Comparison of ENCODE assay signal across 1 cellular context in the genomic region with DNA sequence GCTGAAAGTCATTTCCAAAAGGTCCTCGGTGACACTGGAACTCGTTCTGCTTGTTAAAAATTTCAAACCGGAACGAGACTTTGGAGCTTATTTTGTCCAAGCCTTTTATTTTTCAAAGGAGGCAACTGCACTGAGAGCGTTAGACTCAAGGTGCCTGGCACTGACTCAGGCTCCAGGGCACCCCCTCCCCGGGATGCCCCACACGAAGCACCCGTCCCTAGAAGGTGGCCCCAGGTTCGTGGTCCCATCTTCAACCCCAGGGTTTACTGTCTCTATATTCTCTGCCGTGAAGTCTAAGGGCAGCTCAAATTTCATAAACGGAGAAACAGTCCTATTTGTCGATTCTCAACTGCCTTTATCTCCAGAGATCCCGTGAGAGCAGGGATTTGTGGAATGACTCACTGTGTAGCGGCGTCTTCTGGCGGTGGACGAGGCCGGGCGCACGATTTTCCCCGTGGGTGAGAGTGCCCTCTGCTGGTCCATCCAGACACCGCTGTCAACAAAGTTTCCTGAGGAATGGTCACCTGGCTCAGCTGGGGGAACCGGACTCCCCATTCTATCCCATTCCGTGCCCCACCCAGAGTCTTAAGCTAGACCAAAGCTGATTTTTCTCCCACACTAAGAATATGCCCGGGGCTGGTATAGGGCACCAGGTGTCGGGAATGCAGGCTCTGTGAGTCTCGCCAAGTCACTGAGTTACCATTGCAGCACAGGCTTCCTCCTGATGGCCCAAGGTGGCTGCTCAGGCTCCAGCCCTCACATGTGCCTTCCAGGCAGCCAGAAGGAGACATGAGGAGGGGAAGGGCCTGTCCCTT.
TF ChIP-seq lines count a peak whose summit lies in the region.

No MANE protein-coding gene starts in this region.

TF ChIP-seq in HepG2, 621 proteins besides CTCF, POLR2A, EP300 and RAD21 (continued from another document and continues in another):
- TF ChIP-seq TFDP1 (CRISPR knock-in tag; IDR thresholded peaks at IDR 0.05; ENCODE audit: borderline replicate concordance), result peak; percentile 30; the same call in 1 of the 2 replicates
- TF ChIP-seq, protein P1, sequence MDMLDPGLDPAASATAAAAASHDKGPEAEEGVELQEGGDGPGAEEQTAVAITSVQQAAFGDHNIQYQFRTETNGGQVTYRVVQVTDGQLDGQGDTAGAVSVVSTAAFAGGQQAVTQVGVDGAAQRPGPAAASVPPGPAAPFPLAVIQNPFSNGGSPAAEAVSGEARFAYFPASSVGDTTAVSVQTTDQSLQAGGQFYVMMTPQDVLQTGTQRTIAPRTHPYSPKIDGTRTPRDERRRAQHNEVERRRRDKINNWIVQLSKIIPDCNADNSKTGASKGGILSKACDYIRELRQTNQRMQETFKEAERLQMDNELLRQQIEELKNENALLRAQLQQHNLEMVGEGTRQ (IDR thresholded peaks at IDR 0.05; ENCODE audit: low read depth, low read length), result no peak
- TF ChIP-seq, protein P1 (CRISPR knock-in tag; IDR thresholded peaks at IDR 0.05; ENCODE audit: borderline replicate concordance), result no peak
- TF ChIP-seq RNF2 (conservative IDR thresholded peaks at IDR 0.05; ENCODE audit: low read depth), result no peak; the same call in 1 of the 2 replicates
- TF ChIP-seq ETV6 (CRISPR knock-in tag; conservative IDR thresholded peaks at IDR 0.05), result no peak
- no peak for TF ChIP-seq ZNF24 (IDR thresholded peaks at IDR 0.05)
- TF ChIP-seq SIX1 (CRISPR knock-in tag; IDR thresholded peaks at IDR 0.05; ENCODE audit: borderline replicate concordance), result peak; percentile 80; the same call in 1 of the 2 replicates
- TF ChIP-seq, protein P2, sequence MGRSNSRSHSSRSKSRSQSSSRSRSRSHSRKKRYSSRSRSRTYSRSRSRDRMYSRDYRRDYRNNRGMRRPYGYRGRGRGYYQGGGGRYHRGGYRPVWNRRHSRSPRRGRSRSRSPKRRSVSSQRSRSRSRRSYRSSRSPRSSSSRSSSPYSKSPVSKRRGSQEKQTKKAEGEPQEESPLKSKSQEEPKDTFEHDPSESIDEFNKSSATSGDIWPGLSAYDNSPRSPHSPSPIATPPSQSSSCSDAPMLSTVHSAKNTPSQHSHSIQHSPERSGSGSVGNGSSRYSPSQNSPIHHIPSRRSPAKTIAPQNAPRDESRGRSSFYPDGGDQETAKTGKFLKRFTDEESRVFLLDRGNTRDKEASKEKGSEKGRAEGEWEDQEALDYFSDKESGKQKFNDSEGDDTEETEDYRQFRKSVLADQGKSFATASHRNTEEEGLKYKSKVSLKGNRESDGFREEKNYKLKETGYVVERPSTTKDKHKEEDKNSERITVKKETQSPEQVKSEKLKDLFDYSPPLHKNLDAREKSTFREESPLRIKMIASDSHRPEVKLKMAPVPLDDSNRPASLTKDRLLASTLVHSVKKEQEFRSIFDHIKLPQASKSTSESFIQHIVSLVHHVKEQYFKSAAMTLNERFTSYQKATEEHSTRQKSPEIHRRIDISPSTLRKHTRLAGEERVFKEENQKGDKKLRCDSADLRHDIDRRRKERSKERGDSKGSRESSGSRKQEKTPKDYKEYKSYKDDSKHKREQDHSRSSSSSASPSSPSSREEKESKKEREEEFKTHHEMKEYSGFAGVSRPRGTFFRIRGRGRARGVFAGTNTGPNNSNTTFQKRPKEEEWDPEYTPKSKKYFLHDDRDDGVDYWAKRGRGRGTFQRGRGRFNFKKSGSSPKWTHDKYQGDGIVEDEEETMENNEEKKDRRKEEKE (IDR thresholded peaks at IDR 0.05), result no peak
- no peak for TF ChIP-seq ZNF546 (CRISPR knock-in tag; conservative IDR thresholded peaks at IDR 0.05)
- TF ChIP-seq IKZF4 (CRISPR knock-in tag; IDR thresholded peaks at IDR 0.05; ENCODE audit: borderline replicate concordance, low read depth, not compliant biosample characterization), result no peak
- TF ChIP-seq GABPB1 (CRISPR knock-in tag; IDR thresholded peaks at IDR 0.05), result 0 out of 2 replicates have a peak, but pooled peaks have one; percentile 20
- 0 out of 2 replicates have a peak, but pooled peaks have one; percentile 33 for TF ChIP-seq MTA1 (CRISPR knock-in tag; IDR thresholded peaks at IDR 0.05; ENCODE audit: borderline replicate concordance)
- no peak for TF ChIP-seq ZNF510 (CRISPR knock-in tag; IDR thresholded peaks at IDR 0.05; ENCODE audit: low read depth)
- peak; percentile 54; the same call in 1 of the 2 replicates for TF ChIP-seq SPEN (CRISPR knock-in tag; IDR thresholded peaks at IDR 0.05; ENCODE audit: low read depth)
- TF ChIP-seq YEATS2 (CRISPR knock-in tag; IDR thresholded peaks at IDR 0.05; ENCODE audit: borderline replicate concordance), result peak; percentile 65; the same call in 1 of the 2 replicates
- no peak for TF ChIP-seq MTA3 (CRISPR knock-in tag; IDR thresholded peaks at IDR 0.05)
- TF ChIP-seq DRAP1 (CRISPR knock-in tag; IDR thresholded peaks at IDR 0.05), result peak; percentile 49
- TF ChIP-seq ARID3A (IDR thresholded peaks at IDR 0.05; ENCODE audit: low read depth, low read length), result 0 out of 2 replicates have a peak, but pooled peaks have one; percentile 29
- peak; percentile 45; the same call in 1 of the 2 replicates for TF ChIP-seq GATAD1 (CRISPR knock-in tag; IDR thresholded peaks at IDR 0.05)
- no peak for TF ChIP-seq TRAFD1 (CRISPR knock-in tag; IDR thresholded peaks at IDR 0.05; ENCODE audit: borderline replicate concordance)
- TF ChIP-seq HDAC1 (CRISPR knock-in tag; IDR thresholded peaks at IDR 0.05), result peak; percentile 47; the same call in 1 of the 2 replicates
- TF ChIP-seq FOSL2 (CRISPR knock-in tag; IDR thresholded peaks at IDR 0.05), result peak; percentile 95
- TF ChIP-seq, protein P3, sequence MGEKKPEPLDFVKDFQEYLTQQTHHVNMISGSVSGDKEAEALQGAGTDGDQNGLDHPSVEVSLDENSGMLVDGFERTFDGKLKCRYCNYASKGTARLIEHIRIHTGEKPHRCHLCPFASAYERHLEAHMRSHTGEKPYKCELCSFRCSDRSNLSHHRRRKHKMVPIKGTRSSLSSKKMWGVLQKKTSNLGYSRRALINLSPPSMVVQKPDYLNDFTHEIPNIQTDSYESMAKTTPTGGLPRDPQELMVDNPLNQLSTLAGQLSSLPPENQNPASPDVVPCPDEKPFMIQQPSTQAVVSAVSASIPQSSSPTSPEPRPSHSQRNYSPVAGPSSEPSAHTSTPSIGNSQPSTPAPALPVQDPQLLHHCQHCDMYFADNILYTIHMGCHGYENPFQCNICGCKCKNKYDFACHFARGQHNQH (CRISPR knock-in tag; IDR thresholded peaks at IDR 0.05), result peak; percentile 59; the same call in 1 of the 2 replicates
- TF ChIP-seq, protein P4, sequence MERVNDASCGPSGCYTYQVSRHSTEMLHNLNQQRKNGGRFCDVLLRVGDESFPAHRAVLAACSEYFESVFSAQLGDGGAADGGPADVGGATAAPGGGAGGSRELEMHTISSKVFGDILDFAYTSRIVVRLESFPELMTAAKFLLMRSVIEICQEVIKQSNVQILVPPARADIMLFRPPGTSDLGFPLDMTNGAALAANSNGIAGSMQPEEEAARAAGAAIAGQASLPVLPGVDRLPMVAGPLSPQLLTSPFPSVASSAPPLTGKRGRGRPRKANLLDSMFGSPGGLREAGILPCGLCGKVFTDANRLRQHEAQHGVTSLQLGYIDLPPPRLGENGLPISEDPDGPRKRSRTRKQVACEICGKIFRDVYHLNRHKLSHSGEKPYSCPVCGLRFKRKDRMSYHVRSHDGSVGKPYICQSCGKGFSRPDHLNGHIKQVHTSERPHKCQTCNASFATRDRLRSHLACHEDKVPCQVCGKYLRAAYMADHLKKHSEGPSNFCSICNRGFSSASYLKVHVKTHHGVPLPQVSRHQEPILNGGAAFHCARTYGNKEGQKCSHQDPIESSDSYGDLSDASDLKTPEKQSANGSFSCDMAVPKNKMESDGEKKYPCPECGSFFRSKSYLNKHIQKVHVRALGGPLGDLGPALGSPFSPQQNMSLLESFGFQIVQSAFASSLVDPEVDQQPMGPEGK (CRISPR knock-in tag; IDR thresholded peaks at IDR 0.05), result no peak
- TF ChIP-seq ATF3 (CRISPR knock-in tag; IDR thresholded peaks at IDR 0.05), result peak; percentile 76
- peak; percentile 44; the same call in 1 of the 2 replicates for TF ChIP-seq MIER2 (CRISPR knock-in tag; IDR thresholded peaks at IDR 0.05)
- TF ChIP-seq, protein P5, sequence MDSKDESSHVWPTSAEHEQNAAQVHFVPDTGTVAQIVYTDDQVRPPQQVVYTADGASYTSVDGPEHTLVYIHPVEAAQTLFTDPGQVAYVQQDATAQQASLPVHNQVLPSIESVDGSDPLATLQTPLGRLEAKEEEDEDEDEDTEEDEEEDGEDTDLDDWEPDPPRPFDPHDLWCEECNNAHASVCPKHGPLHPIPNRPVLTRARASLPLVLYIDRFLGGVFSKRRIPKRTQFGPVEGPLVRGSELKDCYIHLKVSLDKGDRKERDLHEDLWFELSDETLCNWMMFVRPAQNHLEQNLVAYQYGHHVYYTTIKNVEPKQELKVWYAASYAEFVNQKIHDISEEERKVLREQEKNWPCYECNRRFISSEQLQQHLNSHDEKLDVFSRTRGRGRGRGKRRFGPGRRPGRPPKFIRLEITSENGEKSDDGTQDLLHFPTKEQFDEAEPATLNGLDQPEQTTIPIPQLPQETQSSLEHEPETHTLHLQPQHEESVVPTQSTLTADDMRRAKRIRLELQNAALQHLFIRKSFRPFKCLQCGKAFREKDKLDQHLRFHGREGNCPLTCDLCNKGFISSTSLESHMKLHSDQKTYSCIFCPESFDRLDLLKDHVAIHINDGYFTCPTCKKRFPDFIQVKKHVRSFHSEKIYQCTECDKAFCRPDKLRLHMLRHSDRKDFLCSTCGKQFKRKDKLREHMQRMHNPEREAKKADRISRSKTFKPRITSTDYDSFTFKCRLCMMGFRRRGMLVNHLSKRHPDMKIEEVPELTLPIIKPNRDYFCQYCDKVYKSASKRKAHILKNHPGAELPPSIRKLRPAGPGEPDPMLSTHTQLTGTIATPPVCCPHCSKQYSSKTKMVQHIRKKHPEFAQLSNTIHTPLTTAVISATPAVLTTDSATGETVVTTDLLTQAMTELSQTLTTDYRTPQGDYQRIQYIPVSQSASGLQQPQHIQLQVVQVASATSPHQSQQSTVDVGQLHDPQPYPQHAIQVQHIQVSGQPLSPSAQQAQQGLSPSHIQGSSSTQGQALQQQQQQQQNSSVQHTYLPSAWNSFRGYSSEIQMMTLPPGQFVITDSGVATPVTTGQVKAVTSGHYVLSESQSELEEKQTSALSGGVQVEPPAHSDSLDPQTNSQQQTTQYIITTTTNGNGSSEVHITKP (CRISPR knock-in tag; IDR thresholded peaks at IDR 0.05; ENCODE audit: low read depth), result peak; percentile 27; the same call in 1 of the 2 replicates
- TF ChIP-seq ZBTB1 (CRISPR knock-in tag; IDR thresholded peaks at IDR 0.05; ENCODE audit: borderline replicate concordance), result no peak
- no peak for TF ChIP-seq TRIM24 (CRISPR knock-in tag; IDR thresholded peaks at IDR 0.05)
- no peak for TF ChIP-seq ZNF207 (IDR thresholded peaks at IDR 0.05; ENCODE audit: borderline replicate concordance)
- TF ChIP-seq, protein P6, sequence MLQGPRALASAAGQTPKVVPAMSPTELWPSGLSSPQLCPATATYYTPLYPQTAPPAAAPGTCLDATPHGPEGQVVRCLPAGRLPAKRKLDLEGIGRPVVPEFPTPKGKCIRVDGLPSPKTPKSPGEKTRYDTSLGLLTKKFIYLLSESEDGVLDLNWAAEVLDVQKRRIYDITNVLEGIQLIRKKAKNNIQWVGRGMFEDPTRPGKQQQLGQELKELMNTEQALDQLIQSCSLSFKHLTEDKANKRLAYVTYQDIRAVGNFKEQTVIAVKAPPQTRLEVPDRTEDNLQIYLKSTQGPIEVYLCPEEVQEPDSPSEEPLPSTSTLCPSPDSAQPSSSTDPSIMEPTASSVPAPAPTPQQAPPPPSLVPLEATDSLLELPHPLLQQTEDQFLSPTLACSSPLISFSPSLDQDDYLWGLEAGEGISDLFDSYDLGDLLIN (CRISPR knock-in tag; IDR thresholded peaks at IDR 0.05; ENCODE audit: borderline replicate concordance), result no peak
- TF ChIP-seq HIVEP1 (CRISPR knock-in tag; IDR thresholded peaks at IDR 0.05), result no peak
- no peak for TF ChIP-seq SOX13 (IDR thresholded peaks at IDR 0.05)
- peak in 1 of 2 experiments; percentile 27; a peak in 1 of 4 replicates for TF ChIP-seq SOX13 (CRISPR knock-in tag; conservative IDR thresholded peaks at IDR 0.05 in 1 of 2, IDR thresholded peaks at IDR 0.05 in 1 of 2)
